Comparison of ENCODE assay signal across 9 cellular contexts in genomic region chr15:76206325-76206976, GRCh38.
A peak's percentile ranks its signal among the peaks of the same experiment; 100 is the strongest.
DNase-seq lines count a peak whose midpoint lies in the region; ATAC-seq, FAIRE-seq and TF ChIP-seq lines count a peak whose summit lies in the region.
"Had no signal": no experiment of that assay in that cellular context is flagged by ENCODE, and none has a peak within 500 bp of the region (broad histone marks: within the 10 kb centered on the region; RNA-seq: fewer than 3 reads in every experiment).

No MANE protein-coding gene starts in this region.

- no peaks in the 10 kb centered on the region for H3K27me3 Mint-ChIP-seq in T-helper 17 cell
- H3K27me3 Mint-ChIP-seq: memory B cell had no signal

- no peak overlapping the region for H3K4me3 Mint-ChIP-seq in T-helper 17 cell
- H3K4me3 Mint-ChIP-seq: memory B cell had no signal

- H3K4me1 ChIP-seq in fibroblast of lung (ENCODE audit: control insufficient read depth, extremely low read depth, insufficient read depth, low read length) (no peaks in the 10 kb centered on the region), pancreas (no peaks in the 10 kb centered on the region)

- peaks cover 2% of the 10 kb centered on the region for H3K36me3 ChIP-seq in fibroblast of lung (ENCODE audit: control insufficient read depth, insufficient read depth, low read length)
- no peaks in the 10 kb centered on the region for H3K36me3 ChIP-seq in pancreas

- no peak overlapping the region for H2AFZ ChIP-seq in fibroblast of lung (ENCODE audit: low read length)

- WGBS in pancreas, 2 donors = 6 to 12% methylated on average over 4 of the region's 4 CpGs

- H3K4me1 Mint-ChIP-seq in T-helper 17 cell = peaks cover 2% of the 10 kb centered on the region
- H3K4me1 Mint-ChIP-seq: memory B cell had no signal

- H4K20me1 ChIP-seq in fibroblast of lung (ENCODE audit: control insufficient read depth, extremely low read depth, insufficient read depth, low read length) = no peaks in the 10 kb centered on the region

- TF ChIP-seq CTCF in fibroblast of lung (conservative IDR thresholded peaks at IDR 0.05 in 1 of 2, IDR thresholded peaks at IDR 0.05 in 1 of 2; ENCODE audit: low read depth in 1 of 2, low read length in 2 of 2) (no peak), pancreas (IDR thresholded peaks at IDR 0.05) (no peak)

- H3K27ac ChIP-seq in fibroblast of lung (ENCODE audit: insufficient read depth, low read length) (no peak overlapping the region), pancreas (no peak overlapping the region)

- no peak overlapping the region for H3K4me2 ChIP-seq in fibroblast of lung (ENCODE audit: extremely low read depth, insufficient read depth, low read length)

- no peak for FAIRE-seq in pancreas (lab: Jason Lieb, UNC)

- H3K9me3 ChIP-seq in fibroblast of lung (ENCODE audit: control insufficient read depth, insufficient read depth, low read depth, low read length) (no peaks in the 10 kb centered on the region), pancreas (no peaks in the 10 kb centered on the region), T-helper 17 cell (ENCODE audit: control insufficient read depth, low read length, poor library complexity, severe bottlenecking) (no peaks in the 10 kb centered on the region)

- H3K79me2 ChIP-seq in fibroblast of lung (ENCODE audit: control insufficient read depth, insufficient read depth, low read length) = no peaks in the 10 kb centered on the region

- H3K27me3 ChIP-seq in fibroblast of lung (ENCODE audit: control insufficient read depth, insufficient read depth, low read length) (no peaks in the 10 kb centered on the region), pancreas (no peaks in the 10 kb centered on the region)

- peak; percentile 94 for DNase-seq in G401 (ENCODE audit: low spot score)
- DNase-seq in NCI-H446 (lab: John Stamatoyannopoulos, UW) = peak; percentile 84 to 97
- DNase-seq in fibroblast of lung (ENCODE audit: low read depth in 2 of 2) = peak; percentile 67 to 70
- DNase-seq in pancreas = peak; percentile 85 to 98 (median 92)
- DNase-seq in T-helper 17 cell = no peak
- DNase-seq in HPDE6-E6E7 (ENCODE audit: extremely low spot score) = no peak

- no peak overlapping the region for H3K27ac Mint-ChIP-seq in T-helper 17 cell
- H3K27ac Mint-ChIP-seq: memory B cell had no signal

- H3K4me3 ChIP-seq in fibroblast of lung (replicated peaks in 1 of 4; ENCODE audit: control extremely low read depth in 1 of 4, insufficient read depth in 1 of 4, low read depth in 3 of 4, low read length in 4 of 4) (no peak overlapping the region), pancreas (no peak overlapping the region)

- intact Hi-C loops in pancreas (cut with DNase I) = no loop called here

- H3K9ac ChIP-seq in fibroblast of lung (ENCODE audit: insufficient read depth, low read length) = no peak overlapping the region

- in situ Hi-C loops in G401 (cut with HindIII; ENCODE audit: low sequenced_read_pairs) = no loop called here

- peak; percentile 79 to 92 (median 82) for ATAC-seq in pancreas
- no peak for ATAC-seq in GM21576 (IDR thresholded peaks at IDR 0.05; ENCODE audit: unreplicated experiment)
- ATAC-seq in T-helper 17 cell = no peak
- ATAC-seq in HG02870 (IDR thresholded peaks at IDR 0.05; ENCODE audit: unreplicated experiment) = no peak

- peaks cover 2% of the 10 kb centered on the region for H3K36me3 Mint-ChIP-seq in T-helper 17 cell (ENCODE audit: low read depth)

Comparison
In these comparisons a context has a peak if more than half of its experiments do, and no peak if none do; other contexts are left out.
1. DNase-seq: peak in G401 (single experiment), NCI-H446 (2 of 2), fibroblast of lung (2 of 2) and pancreas (6 of 6); none in T-helper 17 cell (0 of 3) and HPDE6-E6E7 (single experiment).
2. ATAC-seq: peak in pancreas (4 of 4); none in GM21576 (single experiment), T-helper 17 cell (single experiment) and HG02870 (single experiment).